24 cellular contexts compared by ENCODE assay signal in the genomic region with DNA sequence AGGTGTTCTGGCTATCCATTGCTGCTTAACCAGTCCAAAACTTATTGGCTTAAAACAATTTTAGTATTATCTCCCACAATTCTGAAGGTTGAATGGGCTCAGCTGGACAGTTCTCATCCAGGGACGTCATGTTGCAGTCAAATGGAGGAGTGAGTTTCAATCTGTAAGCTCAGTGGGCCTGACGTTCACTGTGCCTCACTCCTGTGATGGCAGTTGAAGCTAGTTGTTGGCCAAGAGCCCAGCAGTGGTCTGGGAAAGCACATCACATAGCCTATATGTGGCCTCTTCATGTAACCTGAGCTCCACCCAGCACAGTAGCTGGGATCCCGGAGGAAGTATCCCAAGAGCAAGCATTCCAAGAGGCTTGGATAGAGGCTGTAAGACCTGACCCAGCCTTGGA. TPM values are rescaled to one million over a fixed set of nuclear protein-coding genes. Genes with fewer than 3 reads are reported as not detected.
DNase-seq lines count a peak whose midpoint lies in the region; ATAC-seq, FAIRE-seq and TF ChIP-seq lines count a peak whose summit lies in the region.
"Had no signal": no experiment of that assay in that cellular context is flagged by ENCODE, and none has a peak within 500 bp of the region (broad histone marks: within the 10 kb centered on the region; RNA-seq: fewer than 3 reads in every experiment).

No MANE protein-coding gene starts in this region.

- no peaks in the 10 kb centered on the region for H3K4me1 ChIP-seq in foreskin keratinocyte
- H3K4me1 ChIP-seq: BLaER1, gastroesophageal sphincter, tibial artery had no signal

- TF ChIP-seq CTCF in foreskin keratinocyte (conservative IDR thresholded peaks at IDR 0.05): no peak

- ATAC-seq in foreskin keratinocyte (peak; percentile 37), HG03457 (IDR thresholded peaks at IDR 0.05; ENCODE audit: unreplicated experiment) (no peak)
- ATAC-seq: gastroesophageal sphincter; stimulated activated memory B cell treated with anti-CD40 and anti-IgM and Interleukin-4, amounts not matched to agents 10 μg/mL and 1 μg/mL and 100 μg/mL, for 72 hours had no signal

- peak; percentile 50 for DNase-seq in DMS 273 (lab: John Stamatoyannopoulos, UW; ENCODE audit: unreplicated experiment)
- DNase-seq in DMS 273 treated with DMSO at 0.1 percent for 48 hours (lab: John Stamatoyannopoulos, UW): no peak
- DNase-seq in HTR-8/SVneo (ENCODE audit: insufficient read length, low spot score): peak; percentile 89
- DNase-seq in SHP77 treated with DMSO at 0.1 percent for 48 hours (lab: John Stamatoyannopoulos, UW): peak; percentile 40
- DNase-seq in foreskin keratinocyte: peak in 1 of 2 donors; percentile 36
- DNase-seq in stimulated activated CD4-positive, alpha-beta T cell treated with anti-CD3 and anti-CD28 coated beads, Interleukin-2, amount 100 ng/mL, for 24 hours: no peak
- no peak for DNase-seq in stimulated activated naive CD4-positive, alpha-beta T cell treated with Interleukin-2 at 50 U/mL for 16 hours (lab: John Stamatoyannopoulos, UW)
- DNase-seq: activated CD4-positive, alpha-beta memory T cell treated with anti-CD3 and anti-CD28 coated beads for 36 hours; activated naive CD4-positive, alpha-beta T cell treated with anti-CD3 and anti-CD28 coated beads for 36 hours; activated T-cell treated with anti-CD3 and anti-CD28 coated beads, Interleukin-2, amount 50 U/mL, for 1 hour; cortex of kidney; MV-4-11; NCI-H2081; NCI-H526; stimulated activated CD4-positive, alpha-beta T cell treated with anti-CD3 and anti-CD28 coated beads, Interleukin-15, amount 100 ng/mL, for 24 hours; tibial artery had no signal

- H3K27ac ChIP-seq in foreskin keratinocyte: no peak overlapping the region
- H3K27ac ChIP-seq: 22Rv1, BLaER1, gastroesophageal sphincter, neural progenitor cell, tibial artery, VCaP had no signal

- H3K27me3 ChIP-seq in foreskin keratinocyte: no peaks in the 10 kb centered on the region
- H3K27me3 ChIP-seq: BLaER1, tibial artery had no signal

- peak; percentile 98 for FAIRE-seq in HTR-8/SVneo (lab: Jason Lieb, UNC)
- FAIRE-seq: endothelial cell of umbilical vein had no signal

RNA-seq across cellular contexts. Expression of a gene that starts 40.6 kb away (rescaled TPM):
- total RNA-seq in foreskin keratinocyte: 61.1 and 79.3 TPM in 2 replicates
- 63.7 and 88.0 TPM in 2 replicates for polyA plus RNA-seq in foreskin keratinocyte

Comparison
In these comparisons a context has a peak if more than half of its experiments do, and no peak if none do; other contexts are left out.
1. DNase-seq: peak in DMS 273 (single experiment), HTR-8/SVneo (single experiment) and SHP77 treated with DMSO at 0.1 percent for 48 hours (single experiment); none in DMS 273 treated with DMSO at 0.1 percent for 48 hours (single experiment), stimulated activated CD4-positive, alpha-beta T cell treated with anti-CD3 and anti-CD28 coated beads, Interleukin-2, amount 100 ng/mL, for 24 hours (0 of 2) and stimulated activated naive CD4-positive, alpha-beta T cell treated with Interleukin-2 at 50 U/mL for 16 hours (single experiment).